23 cellular contexts compared by ENCODE assay signal in the genomic region with DNA sequence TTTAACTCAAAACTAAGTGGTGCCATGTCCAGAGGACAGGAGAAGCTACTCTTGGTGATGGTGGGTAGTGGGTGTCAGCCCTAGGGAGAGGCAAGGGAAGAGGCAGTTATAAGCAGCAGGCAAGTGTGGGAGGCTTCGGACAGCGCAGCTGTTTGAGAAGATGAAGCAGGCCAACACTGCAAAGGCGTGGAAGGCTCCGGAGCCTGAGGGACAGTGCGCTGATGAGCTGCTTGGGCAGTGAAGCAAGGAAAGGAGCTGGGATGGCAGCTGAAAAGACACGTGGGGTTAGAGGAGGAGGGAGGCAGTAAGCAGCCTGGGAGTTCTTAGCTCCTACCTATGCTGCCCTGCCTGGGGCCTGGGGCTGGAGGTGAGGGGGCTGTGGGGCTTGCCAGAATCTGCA. TPM values are rescaled to one million over a fixed set of nuclear protein-coding genes. Genes with fewer than 3 reads are reported as not detected.
"Had no signal": no experiment of that assay in that cellular context is flagged by ENCODE, and none has a peak within 500 bp of the region (broad histone marks: within the 10 kb centered on the region; RNA-seq: fewer than 3 reads in every experiment).

No MANE protein-coding gene starts in this region.

- ATAC-seq: activated naive CD4-positive, alpha-beta T cell treated with anti-CD3 and anti-CD28 coated beads, Interleukin-2, amount 50 U/mL, for 72 hours; activated T-cell treated with anti-CD3 and anti-CD28 coated beads, Interleukin-2, amount 50 U/mL, for 4 hours; PC-3; T-cell had no signal

- DNase-seq: activated B cell treated with CpG ODN at 0.5 μM for 24 hours; activated CD4-positive, alpha-beta memory T cell treated with anti-CD3 and anti-CD28 coated beads for 36 hours; activated CD4-positive, alpha-beta T cell treated with anti-CD3 and anti-CD28 coated beads for 1 hour; activated CD4-positive, alpha-beta T cell treated with anti-CD3 and anti-CD28 coated beads, Interleukin-2, amount 10 ng/mL, durations not matched to agents 24 days and 14 days; activated CD8-positive, alpha-beta memory T cell treated with anti-CD3 and anti-CD28 coated beads for 24 hours; activated effector memory CD4-positive, alpha-beta T cell treated with anti-CD3 and anti-CD28 coated beads, Interleukin-2, amount 50 U/mL, for 16 hours; activated naive CD4-positive, alpha-beta T cell treated with Interleukin-2 at 50 U/mL for 16 hours; activated T-cell treated with anti-CD3 and anti-CD28 coated beads, Interleukin-2, amount 50 U/mL, for 4 hours; amygdala; Kasumi-1; KBM-7; NCI-H1105 treated with DMSO at 0.1 percent for 48 hours; NCI-H1436 treated with DMSO at 0.1 percent for 48 hours; NCI-H187; NCI-H2081; NCI-H446; NCI-H524; PC-3; SIG-M5; T-cell; T-helper 2 cell; T1000 had no signal

RNA-seq across cellular contexts. Expression of gene CRTAC1, which starts 50.1 kb away (rescaled TPM):
- total RNA-seq: activated B cell treated with CpG ODN at 0.5 μM for 24 hours; activated CD4-positive, alpha-beta memory T cell treated with anti-CD3 and anti-CD28 coated beads for 36 hours; activated CD4-positive, alpha-beta T cell treated with anti-CD3 and anti-CD28 coated beads, Interleukin-2, amount 10 ng/mL, durations not matched to agents 24 days and 14 days; activated naive CD4-positive, alpha-beta T cell treated with anti-CD3 and anti-CD28 coated beads, Interleukin-2, amount 50 U/mL, for 72 hours; activated T-cell treated with anti-CD3 and anti-CD28 coated beads, Interleukin-2, amount 50 U/mL, for 4 hours; PC-3 had no signal
